Comparison of ENCODE assay signal across 8 cellular contexts in the genomic region with DNA sequence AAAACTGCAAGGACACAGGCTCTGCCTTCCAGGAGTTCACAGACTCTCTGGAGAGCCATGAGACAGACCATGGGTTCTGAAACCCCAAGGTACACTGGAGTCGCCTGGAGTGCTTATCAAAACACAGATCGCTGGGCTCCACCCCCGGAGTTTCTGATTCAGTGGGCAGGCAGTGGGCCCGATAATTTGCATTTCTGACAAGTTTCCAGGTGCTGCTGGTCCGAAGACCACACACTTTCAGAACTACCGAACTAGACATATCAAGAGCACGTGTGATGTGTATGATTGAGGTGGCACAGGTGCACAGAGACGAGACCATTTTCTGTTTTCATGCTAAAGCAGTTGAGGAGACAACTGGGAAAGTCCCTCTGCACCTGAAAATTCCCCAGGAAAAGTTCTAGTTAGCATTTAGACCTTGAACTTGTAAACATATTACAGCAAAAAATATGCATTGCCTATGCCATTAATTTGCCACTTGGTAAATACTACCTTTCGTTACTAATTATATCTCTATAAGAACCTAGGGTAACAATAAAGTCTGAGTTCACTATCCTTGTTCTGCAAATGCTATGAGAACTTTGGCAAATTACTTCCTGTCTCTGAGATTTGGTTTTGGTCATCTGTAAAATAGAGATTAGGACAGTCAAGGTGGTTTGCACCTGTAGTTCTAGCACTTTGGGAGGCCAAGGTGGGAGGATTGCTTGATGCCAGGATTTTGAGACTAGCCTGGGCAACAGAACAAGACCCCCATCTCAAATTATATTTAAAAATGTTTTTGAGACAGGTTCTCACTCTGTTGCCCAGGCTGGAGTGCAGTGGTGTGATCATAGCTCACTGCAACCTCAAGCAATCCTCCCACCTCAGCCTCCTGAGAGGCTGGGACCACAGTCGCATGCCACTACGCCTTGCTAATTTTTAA. TPM values are rescaled to one million over a fixed set of nuclear protein-coding genes. Genes with fewer than 3 reads are reported as not detected.
A peak's percentile ranks its signal among the peaks of the same experiment; 100 is the strongest.
DNase-seq lines count a peak whose midpoint lies in the region; ATAC-seq and TF ChIP-seq lines count a peak whose summit lies in the region.

No MANE protein-coding gene starts in this region.

- H3K27me3 Mint-ChIP-seq in T-cell (peaks cover 0 to 3% of the 10 kb centered on the region in 2 donors), HFFc6 (ENCODE audit: insufficient read depth) (peaks cover 5% of the 10 kb centered on the region)

- H3K4me1 Mint-ChIP-seq in T-cell: peaks cover 8 to 25% (median 20%) of the 10 kb centered on the region in 3 donors
- H3K4me1 Mint-ChIP-seq in HFFc6 (ENCODE audit: low read depth): peaks cover 4% of the 10 kb centered on the region

- peak in 2 of 34 experiments; percentile 15 to 28 for DNase-seq in T-cell
- DNase-seq in left colon: peak; percentile 57
- DNase-seq in HFFc6: no peak
- no peak for DNase-seq in inferior parietal cortex (ENCODE audit: extremely low spot score)
- no peak for DNase-seq in mesenteric fat pad (ENCODE audit: low spot score)
- DNase-seq in HuH-7.5 (ENCODE audit: low spot score): no peak

- POLR2A ChIA-PET in T-cell (lab: Charles Lee): no interaction called here

- CTCF ChIA-PET in T-cell (lab: Charles Lee): interaction anchor here in 1 of 2 donors (0.6 kb wide), 1 partner anchor 105 kb away, joined by 3 read pairs; no protein-coding TSS in a partner anchor

- H3K27ac Mint-ChIP-seq in T-cell (peak overlapping the region; percentile 88 to 90), HFFc6 (no peak overlapping the region)

- H3K36me3 Mint-ChIP-seq in T-cell: no peaks in the 10 kb centered on the region
- H3K36me3 Mint-ChIP-seq in HFFc6 (ENCODE audit: low read depth): no peaks in the 10 kb centered on the region

- intact Hi-C loops in left colon (cut with DNase I, micrococcal nuclease): no loop called here

- no peaks in the 10 kb centered on the region for H3K9me3 Mint-ChIP-seq in T-cell
- H3K9me3 Mint-ChIP-seq in HFFc6: no peaks in the 10 kb centered on the region

- TF ChIP-seq CTCF in HFFc6 (IDR thresholded peaks at IDR 0.05): no peak

- H3K4me3 Mint-ChIP-seq in T-cell (peak overlapping the region; percentile 16 to 37 (median 34)), HFFc6 (no peak overlapping the region)

- ATAC-seq in GM18520 (IDR thresholded peaks at IDR 0.05; ENCODE audit: unreplicated experiment) (peak; percentile 95), HG02678 (IDR thresholded peaks at IDR 0.05; ENCODE audit: unreplicated experiment) (peak; percentile 94), T-cell (replicated peaks in 1 of 4) (peak; percentile 19 to 90 (median 40)), left colon (peak; percentile 43)

RNA-seq across cellular contexts. Expression of gene PIM1, which starts 14.3 kb away (rescaled TPM):
- total RNA-seq in T-cell (100 to 1,000 TPM; 225 to 334 (median 313) TPM), left colon (10 to 100 TPM; 27.1 to 37.0 TPM), mesenteric fat pad (213 TPM)
- 1 to 10 TPM; 3.6 to 6.3 (median 5.1) TPM for total RNA-seq in HFFc6 (2021; fragmentation: NEBNext Ultra II Directional; extraction: Animal tissue kit (Norgen Biotek cat#: 25700))

Comparison
In these comparisons a context has a peak if more than half of its experiments do, and no peak if none do; other contexts are left out.
1. ATAC-seq: peak in every context shown above with its lines; median percentile 95 in GM18520; 94 in HG02678; 43 in left colon; 40 in T-cell.
2. DNase-seq: peak in left colon (2 of 2); none in HFFc6 (single experiment), inferior parietal cortex (single experiment), mesenteric fat pad (single experiment) and HuH-7.5 (single experiment).